Comparison of ENCODE assay signal across 12 cellular contexts in genomic region chr22:37241351-37242142, GRCh38. TPM values are rescaled to one million over a fixed set of nuclear protein-coding genes. Genes with fewer than 3 reads are reported as not detected.
A peak's percentile ranks its signal among the peaks of the same experiment; 100 is the strongest.
DNase-seq lines count a peak whose midpoint lies in the region; ATAC-seq and TF ChIP-seq lines count a peak whose summit lies in the region.
"Had no signal": no experiment of that assay in that cellular context is flagged by ENCODE, and none has a peak within 500 bp of the region (broad histone marks: within the 10 kb centered on the region; RNA-seq: fewer than 3 reads in every experiment).

No MANE protein-coding gene starts in this region.

- ATAC-seq in activated naive CD8-positive, alpha-beta T cell treated with anti-CD3 and anti-CD28 coated beads, Interleukin-2, amount 10 ng/mL, durations not matched to agents 7 days and 5 days (ENCODE audit: low read depth) = no peak
- ATAC-seq in HG02938 (IDR thresholded peaks at IDR 0.05; ENCODE audit: unreplicated experiment) (no peak), HG03342 (IDR thresholded peaks at IDR 0.05; ENCODE audit: unreplicated experiment) (no peak)

- peak overlapping the region; percentile 98 for H3K4me3 ChIP-seq in GM12864 (ENCODE audit: low read depth, low read length)
- peak overlapping the region; percentile 70 for H3K4me3 ChIP-seq in NB4 (ENCODE audit: low read depth, low read length)
- H3K4me3 ChIP-seq in neutrophil (ENCODE audit: low read depth in 1 of 2, low read length in 1 of 2) = peak overlapping the region; percentile 92 to 98

- POLR2A ChIA-PET in activated naive CD8-positive, alpha-beta T cell treated with anti-CD3 and anti-CD28 coated beads, Interleukin-2, amount 10 ng/mL, durations not matched to agents 7 days and 5 days (lab: Charles Lee) = interaction anchor here (0.5 to 11.0 kb wide), 28 partner anchors 10 to 812 kb away, joined by 3 to 424 read pairs (median 8); partner anchors contain the start of genes CYTH4, IL2RB, MFNG and NCF4

- no peaks in the 10 kb centered on the region for H3K9me3 Mint-ChIP-seq in activated naive CD8-positive, alpha-beta T cell treated with anti-CD3 and anti-CD28 coated beads, Interleukin-2, amount 10 ng/mL, durations not matched to agents 7 days and 5 days

- TF ChIP-seq CTCF in GM12864 (IDR thresholded peaks at IDR 0.05; ENCODE audit: low read depth, low read length, missing control alignments) = no peak
- TF ChIP-seq CTCF in NB4 (IDR thresholded peaks at IDR 0.05; ENCODE audit: low read depth, low read length) = no peak
- peak; percentile 15 for TF ChIP-seq CTCF in neutrophil (IDR thresholded peaks at IDR 0.05)
- TF ChIP-seq CTCF in GM13977 (IDR thresholded peaks at IDR 0.05; ENCODE audit: extremely low read depth, insufficient read depth, missing control alignments) = no peak

- DNase-seq in GM12864 (ENCODE audit: low read depth) (no peak), NB4 (ENCODE audit: low read depth) (peak; percentile 55), GM13977 (ENCODE audit: low spot score) (no peak), iPS-NIHi7 (ENCODE audit: extremely low spot score) (no peak)
- peak; percentile 71 for DNase-seq in activated naive CD8-positive, alpha-beta T cell treated with anti-CD3 and anti-CD28 coated beads, Interleukin-2, amount 10 ng/mL, durations not matched to agents 7 days and 5 days
- DNase-seq: NCI-H446 treated with DMSO at 0.1 percent for 48 hours had no signal

- peaks cover 57% of the 10 kb centered on the region for H3K4me1 Mint-ChIP-seq in activated naive CD8-positive, alpha-beta T cell treated with anti-CD3 and anti-CD28 coated beads, Interleukin-2, amount 10 ng/mL, durations not matched to agents 7 days and 5 days

- TF ChIP-seq POLR2A in NB4 (IDR thresholded peaks at IDR 0.05; ENCODE audit: extremely low read depth, insufficient read length) = no peak

- peak overlapping the region; percentile 100 for H3K4me3 Mint-ChIP-seq in activated naive CD8-positive, alpha-beta T cell treated with anti-CD3 and anti-CD28 coated beads, Interleukin-2, amount 10 ng/mL, durations not matched to agents 7 days and 5 days

- in situ Hi-C loops in GM13977 (cut with MboI; ENCODE audit: low pct_unique_long_range_greater_than_20kb, low sequenced_read_pairs, unreplicated experiment) = no loop called here

- peak overlapping the region; percentile 100 for H3K27ac Mint-ChIP-seq in activated naive CD8-positive, alpha-beta T cell treated with anti-CD3 and anti-CD28 coated beads, Interleukin-2, amount 10 ng/mL, durations not matched to agents 7 days and 5 days

- H3K27ac ChIP-seq in neutrophil = peak overlapping the region; percentile 99

- H3K27me3 Mint-ChIP-seq in activated naive CD8-positive, alpha-beta T cell treated with anti-CD3 and anti-CD28 coated beads, Interleukin-2, amount 10 ng/mL, durations not matched to agents 7 days and 5 days = no peaks in the 10 kb centered on the region

- H3K36me3 ChIP-seq in neutrophil = peaks cover 54% of the 10 kb centered on the region

- peaks cover 87 to 92% of the 10 kb centered on the region in 2 experiments for H3K4me1 ChIP-seq in neutrophil (ENCODE audit: control insufficient read depth in 1 of 2, insufficient read depth in 1 of 2, low read depth in 1 of 2, low read length in 1 of 2)

- H3K9me3 ChIP-seq in neutrophil = no peaks in the 10 kb centered on the region

- H3K27me3 ChIP-seq in neutrophil = no peaks in the 10 kb centered on the region

- H3K36me3 Mint-ChIP-seq in activated naive CD8-positive, alpha-beta T cell treated with anti-CD3 and anti-CD28 coated beads, Interleukin-2, amount 10 ng/mL, durations not matched to agents 7 days and 5 days = peaks cover 63% of the 10 kb centered on the region

RNA-seq across cellular contexts. Expression of gene RAC2, which starts 2.5 kb away (rescaled TPM):
- total RNA-seq in activated naive CD8-positive, alpha-beta T cell treated with anti-CD3 and anti-CD28 coated beads, Interleukin-2, amount 10 ng/mL, durations not matched to agents 7 days and 5 days = 1,000 to 10,000 TPM in 1 of 2 experiments, 100 to 1,000 TPM in 1; 963 to 1,011 TPM

RNA-seq across cellular contexts. Expression of gene SSTR3, which starts 29.3 kb away (rescaled TPM):
- 10 to 100 TPM; 10.1 to 11.3 TPM for total RNA-seq in activated naive CD8-positive, alpha-beta T cell treated with anti-CD3 and anti-CD28 coated beads, Interleukin-2, amount 10 ng/mL, durations not matched to agents 7 days and 5 days
- total RNA-seq: left cardiac atrium, skeletal muscle tissue, urinary bladder had no signal

RNA-seq across cellular contexts. Expression of gene CYTH4, which starts 40.8 kb away (rescaled TPM):
- total RNA-seq in activated naive CD8-positive, alpha-beta T cell treated with anti-CD3 and anti-CD28 coated beads, Interleukin-2, amount 10 ng/mL, durations not matched to agents 7 days and 5 days = 100 to 1,000 TPM; 149 to 157 TPM

RNA-seq across cellular contexts. Expression of gene C1QTNF6, which starts 53.5 kb away (rescaled TPM):
- total RNA-seq in activated naive CD8-positive, alpha-beta T cell treated with anti-CD3 and anti-CD28 coated beads, Interleukin-2, amount 10 ng/mL, durations not matched to agents 7 days and 5 days = 10 to 100 TPM; 15.2 to 15.7 TPM

Comparison
In these comparisons a context has a peak if more than half of its experiments do, and no peak if none do; other contexts are left out.
1. DNase-seq: peak in NB4 (single experiment) and activated naive CD8-positive, alpha-beta T cell treated with anti-CD3 and anti-CD28 coated beads, Interleukin-2, amount 10 ng/mL, durations not matched to agents 7 days and 5 days (single experiment); none in GM12864 (single experiment), GM13977 (single experiment) and iPS-NIHi7 (single experiment).
2. Peak in every context shown above with its lines, with median percentiles within 50 percentile points of each other: H3K4me3 ChIP-seq.